In genomic region chr1:154386643-154387352, GRCh38 we compare ENCODE assay signal across 8 cellular contexts. TPM values are rescaled to one million over a fixed set of nuclear protein-coding genes. Genes with fewer than 3 reads are reported as not detected.
A peak's percentile ranks its signal among the peaks of the same experiment; 100 is the strongest.
DNase-seq lines count a peak whose midpoint lies in the region; ATAC-seq and TF ChIP-seq lines count a peak whose summit lies in the region.

No MANE protein-coding gene starts in this region.

- ATAC-seq in GM18909 (IDR thresholded peaks at IDR 0.05; ENCODE audit: poor library complexity, unreplicated experiment): no peak

- peaks cover 0 to 3% (median 0%) of the 10 kb centered on the region in 3 donors for H3K9me3 Mint-ChIP-seq in IgD-negative memory B cell
- H3K9me3 Mint-ChIP-seq in activated T-cell treated with anti-CD3 and anti-CD28 coated beads, Interleukin-2, amount 50 U/mL, for 24 hours: no peaks in the 10 kb centered on the region

- no peaks in the 10 kb centered on the region for H3K27me3 Mint-ChIP-seq in IgD-negative memory B cell
- H3K27me3 Mint-ChIP-seq in activated T-cell treated with anti-CD3 and anti-CD28 coated beads, Interleukin-2, amount 50 U/mL, for 24 hours: no peaks in the 10 kb centered on the region

- DNase-seq in activated T-cell treated with anti-CD3 and anti-CD28 coated beads, Interleukin-2, amount 50 U/mL, for 24 hours: peak; percentile 85
- DNase-seq in putamen (ENCODE audit: low spot score) (no peak), medulla oblongata (ENCODE audit: extremely low spot score) (no peak), KG1 (lab: John Stamatoyannopoulos, UW) (no peak)

- peaks cover 4% of the 10 kb centered on the region for H3K36me3 Mint-ChIP-seq in IgD-negative memory B cell
- no peaks in the 10 kb centered on the region for H3K36me3 Mint-ChIP-seq in activated T-cell treated with anti-CD3 and anti-CD28 coated beads, Interleukin-2, amount 50 U/mL, for 24 hours (ENCODE audit: low read depth)

- TF ChIP-seq POLR2A in GM15510 (IDR thresholded peaks at IDR 0.05; ENCODE audit: borderline replicate concordance, extremely low read depth, insufficient read length): peak; percentile 40

- H3K4me3 Mint-ChIP-seq in IgD-negative memory B cell: peak overlapping the region; percentile 65 to 95 (median 86)
- peak overlapping the region; percentile 69 for H3K4me3 Mint-ChIP-seq in activated T-cell treated with anti-CD3 and anti-CD28 coated beads, Interleukin-2, amount 50 U/mL, for 24 hours

- H3K27ac ChIP-seq in skin epidermis: peak overlapping the region in 20 of 21 experiments; percentile 13 to 87 (median 60)

- H3K27ac Mint-ChIP-seq in IgD-negative memory B cell: peak overlapping the region; percentile 81 to 94 (median 82)
- H3K27ac Mint-ChIP-seq in activated T-cell treated with anti-CD3 and anti-CD28 coated beads, Interleukin-2, amount 50 U/mL, for 24 hours: peak overlapping the region; percentile 96

- H3K4me3 ChIP-seq in skin epidermis: no peak overlapping the region

- peaks cover 13 to 15% (median 14%) of the 10 kb centered on the region in 3 donors for H3K4me1 Mint-ChIP-seq in IgD-negative memory B cell
- peaks cover 47% of the 10 kb centered on the region for H3K4me1 Mint-ChIP-seq in activated T-cell treated with anti-CD3 and anti-CD28 coated beads, Interleukin-2, amount 50 U/mL, for 24 hours (ENCODE audit: low read depth)

RNA-seq across cellular contexts. Expression of gene IL6R, which starts 18.3 kb away (rescaled TPM):
- polyA plus RNA-seq in IgD-negative memory B cell: 6.8 TPM
